Comparison of ENCODE assay signal across 1 cellular context in genomic region chr15:31362121-31362520, GRCh38.
TF ChIP-seq lines count a peak whose summit lies in the region.

No MANE protein-coding gene starts in this region.

TF ChIP-seq in K562, 482 proteins besides CTCF, POLR2A, EP300 and RAD21 (continued from another document):
- TF ChIP-seq REST (CRISPR knock-in tag; IDR thresholded peaks at IDR 0.05; ENCODE audit: low read depth) = no peak
